In genomic region chr20:51426879-51427624, GRCh38 we compare ENCODE assay signal across 15 cellular contexts.
DNase-seq lines count a peak whose midpoint lies in the region; ATAC-seq and TF ChIP-seq lines count a peak whose summit lies in the region.
"Had no signal": no experiment of that assay in that cellular context is flagged by ENCODE, and none has a peak within 500 bp of the region (broad histone marks: within the 10 kb centered on the region; RNA-seq: fewer than 3 reads in every experiment).

No MANE protein-coding gene starts in this region.

- H3K27me3 Mint-ChIP-seq in CD8-positive, alpha-beta memory T cell: no peaks in the 10 kb centered on the region
- H3K27me3 Mint-ChIP-seq in T-cell (no peaks in the 10 kb centered on the region), neural progenitor cell (ENCODE audit: insufficient read depth, low read depth) (peaks cover 13% of the 10 kb centered on the region)
- no peaks in the 10 kb centered on the region for H3K27me3 Mint-ChIP-seq in effector memory CD8-positive, alpha-beta T cell

- H3K27ac ChIP-seq in CD8-positive, alpha-beta memory T cell (ENCODE audit: low read depth, low read length): no peak overlapping the region
- H3K27ac ChIP-seq in neural progenitor cell (no peak overlapping the region), transverse colon (no peak overlapping the region)
- H3K27ac ChIP-seq: right lobe of liver had no signal

- no peak for TF ChIP-seq CTCF in neural progenitor cell (IDR thresholded peaks at IDR 0.05)
- TF ChIP-seq CTCF in transverse colon (IDR thresholded peaks at IDR 0.05): no peak

- H3K9me3 ChIP-seq in CD8-positive, alpha-beta memory T cell (ENCODE audit: low read length): no peaks in the 10 kb centered on the region
- H3K9me3 ChIP-seq in neural progenitor cell (ENCODE audit: low read depth) (no peaks in the 10 kb centered on the region), transverse colon (no peaks in the 10 kb centered on the region)
- H3K9me3 ChIP-seq: right lobe of liver, thyroid gland had no signal

- H3K9me3 Mint-ChIP-seq in CD8-positive, alpha-beta memory T cell: no peaks in the 10 kb centered on the region
- H3K9me3 Mint-ChIP-seq in T-cell: no peaks in the 10 kb centered on the region
- H3K9me3 Mint-ChIP-seq in effector memory CD8-positive, alpha-beta T cell: no peaks in the 10 kb centered on the region
- H3K9me3 Mint-ChIP-seq in neural progenitor cell: no peaks in the 10 kb centered on the region

- peaks cover 62% of the 10 kb centered on the region for H3K4me1 ChIP-seq in CD8-positive, alpha-beta memory T cell (ENCODE audit: insufficient read depth, low read length)
- H3K4me1 ChIP-seq in neural progenitor cell (peaks cover 11% of the 10 kb centered on the region), transverse colon (peaks cover 4 to 20% (median 11%) of the 10 kb centered on the region in 4 donors)

- H3K4me3 Mint-ChIP-seq in CD8-positive, alpha-beta memory T cell: peak overlapping the region in 6 of 7 donors; percentile 54 to 82 (median 65)
- H3K4me3 Mint-ChIP-seq in T-cell (no peak overlapping the region), neural progenitor cell (no peak overlapping the region)
- peak overlapping the region; percentile 39 to 65 for H3K4me3 Mint-ChIP-seq in effector memory CD8-positive, alpha-beta T cell
- H3K4me3 Mint-ChIP-seq: CD14-positive monocyte had no signal

- intact Hi-C loops in transverse colon (cut with DNase I; ENCODE audit: low total_unique reads): no loop called here

- H3K79me2 ChIP-seq in neural progenitor cell (ENCODE audit: low read depth): no peaks in the 10 kb centered on the region

- no peak overlapping the region for H3K4me3 ChIP-seq in CD8-positive, alpha-beta memory T cell (ENCODE audit: low read length)
- no peak overlapping the region for H3K4me3 ChIP-seq in neural progenitor cell
- no peak overlapping the region for H3K4me3 ChIP-seq in transverse colon
- H3K4me3 ChIP-seq: right lobe of liver, thyroid gland had no signal

- CTCF ChIA-PET in CD8-positive, alpha-beta memory T cell (lab: Charles Lee): interaction anchor here (1.0 to 2.3 kb wide), 8 partner anchors 9 to 87 kb away, joined by 3 to 9 read pairs (median 4); no protein-coding TSS in a partner anchor
- CTCF ChIA-PET in T-cell (lab: Charles Lee): interaction anchor here in 1 of 2 donors (0.6 kb wide), 1 partner anchor 436 kb away, joined by 8 read pairs; no protein-coding TSS in a partner anchor

- H3K27me3 ChIP-seq in CD8-positive, alpha-beta memory T cell (ENCODE audit: insufficient read depth, low read length, poor library complexity, severe bottlenecking): no peaks in the 10 kb centered on the region
- H3K27me3 ChIP-seq in neural progenitor cell (peaks cover 4% of the 10 kb centered on the region), transverse colon (no peaks in the 10 kb centered on the region)
- H3K27me3 ChIP-seq: right lobe of liver, thyroid gland had no signal

- peaks cover 15% of the 10 kb centered on the region for H3K36me3 ChIP-seq in CD8-positive, alpha-beta memory T cell (ENCODE audit: insufficient read depth, low read length)
- no peaks in the 10 kb centered on the region for H3K36me3 ChIP-seq in neural progenitor cell
- no peaks in the 10 kb centered on the region for H3K36me3 ChIP-seq in transverse colon
- H3K36me3 ChIP-seq: right lobe of liver had no signal

- H4K20me1 ChIP-seq in neural progenitor cell (ENCODE audit: low read depth): no peaks in the 10 kb centered on the region

- H3K4me1 Mint-ChIP-seq in CD8-positive, alpha-beta memory T cell: peaks cover 77 to 96% (median 96%) of the 10 kb centered on the region in 3 donors
- peaks cover 40 to 83% (median 60%) of the 10 kb centered on the region in 3 donors for H3K4me1 Mint-ChIP-seq in T-cell
- peaks cover 66 to 67% of the 10 kb centered on the region in 2 donors for H3K4me1 Mint-ChIP-seq in effector memory CD8-positive, alpha-beta T cell (ENCODE audit: low read depth in 2 of 2)
- peaks cover 50% of the 10 kb centered on the region for H3K4me1 Mint-ChIP-seq in neural progenitor cell

- in situ Hi-C loops in transverse colon (cut with MboI; ENCODE audit: low pct_ligation_motif_present in 1 of 4, low pct_unique_long_range_greater_than_20kb in 1 of 4, low sequenced_read_pairs in 3 of 4): no loop called here

- no peak overlapping the region for H3K9ac ChIP-seq in neural progenitor cell

- POLR2A ChIA-PET in CD8-positive, alpha-beta memory T cell (lab: Charles Lee): interaction anchor here (0.9 to 2.2 kb wide), 2 partner anchors 10 to 23 kb away, joined by 4 to 6 read pairs; no protein-coding TSS in a partner anchor
- POLR2A ChIA-PET in T-cell (lab: Charles Lee): no interaction called here

- H3K4me2 ChIP-seq in neural progenitor cell: no peak overlapping the region

- no peak for TF ChIP-seq POLR2A in transverse colon (IDR thresholded peaks at IDR 0.05)

- no peak for TF ChIP-seq EP300 in transverse colon (IDR thresholded peaks at IDR 0.05; ENCODE audit: low read depth)

- ATAC-seq in T-cell (replicated peaks in 1 of 4) (peak in 3 of 4 experiments; percentile 24 to 30 (median 28)), HG03520 (IDR thresholded peaks at IDR 0.05; ENCODE audit: unreplicated experiment) (no peak)
- ATAC-seq in effector memory CD8-positive, alpha-beta T cell (replicated peaks): peak; percentile 49
- ATAC-seq: HCT116 had no signal

- H3K36me3 Mint-ChIP-seq in CD8-positive, alpha-beta memory T cell: peaks cover 0 to 78% (median 30%) of the 10 kb centered on the region in 3 donors
- H3K36me3 Mint-ChIP-seq in T-cell (peaks cover 32% of the 10 kb centered on the region), neural progenitor cell (no peaks in the 10 kb centered on the region)
- H3K36me3 Mint-ChIP-seq in effector memory CD8-positive, alpha-beta T cell (ENCODE audit: insufficient read depth): peaks cover 40% of the 10 kb centered on the region
- H3K36me3 Mint-ChIP-seq: CD14-positive monocyte had no signal

- 90 to 100% methylated on average over 1 to 17 of the region's 17 CpGs for WGBS in transverse colon (ENCODE audit: low coverage in 1 of 2), 2 donors

- no peaks in the 10 kb centered on the region for H3F3A ChIP-seq in neural progenitor cell (ENCODE audit: low read depth)

- peak overlapping the region; percentile 54 to 99 (median 88) for H3K27ac Mint-ChIP-seq in CD8-positive, alpha-beta memory T cell
- peak overlapping the region; percentile 85 to 93 for H3K27ac Mint-ChIP-seq in T-cell
- H3K27ac Mint-ChIP-seq in effector memory CD8-positive, alpha-beta T cell: peak overlapping the region; percentile 27 to 96
- peak overlapping the region; percentile 31 for H3K27ac Mint-ChIP-seq in neural progenitor cell
- H3K27ac Mint-ChIP-seq: CD14-positive monocyte had no signal

- H2AFZ ChIP-seq in neural progenitor cell (replicated peaks): no peak overlapping the region

- DNase-seq in CD8-positive, alpha-beta memory T cell: peak in 1 of 5 donors; percentile 35
- DNase-seq in T-cell (no peak), neural progenitor cell (ENCODE audit: low spot score) (no peak), germinal center (ENCODE audit: low spot score) (no peak), transverse colon (no peak)
- DNase-seq in effector memory CD8-positive, alpha-beta T cell: peak in 1 of 3 experiments; percentile 34
- DNase-seq: head of caudate nucleus, MV-4-11, NCI-H2029, NCI-H524, thyroid gland had no signal

Comparison
In these comparisons a context has a peak if more than half of its experiments do, and no peak if none do; other contexts are left out.
1. H3K27ac Mint-ChIP-seq: peak in every context shown above with its lines; median percentile 89 in T-cell; 88 in CD8-positive, alpha-beta memory T cell; 62 in effector memory CD8-positive, alpha-beta T cell; 31 in neural progenitor cell.
2. H3K4me3 Mint-ChIP-seq: peak in CD8-positive, alpha-beta memory T cell (6 of 7) and effector memory CD8-positive, alpha-beta T cell (2 of 2); none in T-cell (0 of 3) and neural progenitor cell (single experiment).